21 cellular contexts compared by ENCODE assay signal in the genomic region with DNA sequence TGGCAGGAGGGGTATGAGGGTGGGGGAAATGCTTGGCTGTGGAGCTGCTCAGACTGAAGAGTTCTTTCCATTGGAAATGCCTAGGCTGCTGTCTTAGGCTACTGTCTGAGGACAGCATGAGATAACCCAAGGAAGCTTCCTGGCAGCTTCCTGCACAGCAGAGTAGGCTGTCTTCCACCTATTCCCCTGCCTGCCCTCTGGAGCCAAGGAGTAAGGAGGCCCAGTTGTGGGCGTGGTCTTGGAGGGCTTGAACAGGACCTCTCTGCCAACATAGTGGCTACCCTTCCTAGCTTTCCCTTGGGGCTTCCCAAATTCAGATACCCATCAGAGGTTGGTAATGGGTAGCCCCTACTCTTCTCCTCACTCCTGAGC. TPM values are rescaled to one million over a fixed set of nuclear protein-coding genes. Genes with fewer than 3 reads are reported as not detected.
DNase-seq lines count a peak whose midpoint lies in the region; ATAC-seq and TF ChIP-seq lines count a peak whose summit lies in the region.
"Had no signal": no experiment of that assay in that cellular context is flagged by ENCODE, and none has a peak within 500 bp of the region (broad histone marks: within the 10 kb centered on the region; RNA-seq: fewer than 3 reads in every experiment).

No MANE protein-coding gene starts in this region.

- TF ChIP-seq CTCF in HEK293 (tag by site-specific recombination; IDR thresholded peaks at IDR 0.05) (no peak), ascending aorta (IDR thresholded peaks at IDR 0.05) (no peak), lower lobe of right lung (IDR thresholded peaks at IDR 0.05) (no peak)

- POLR2A ChIA-PET in HEK293 (lab: Yijun Ruan, JAX): interaction anchor here (6.5 kb wide), 1 partner anchor 10 kb away, joined by 67 read pairs; no protein-coding TSS in a partner anchor

- H3K4me3 ChIP-seq in HEK293 (ENCODE audit: low read depth, low read length): no peak overlapping the region
- H3K4me3 ChIP-seq in ascending aorta: no peak overlapping the region
- H3K4me3 ChIP-seq in lower lobe of right lung: no peak overlapping the region
- H3K4me3 ChIP-seq in subcutaneous abdominal adipose tissue (ENCODE audit: low read depth in 1 of 5, low read length in 5 of 5): no peak overlapping the region
- no peak overlapping the region for H3K4me3 ChIP-seq in aorta (ENCODE audit: low read length in 2 of 2)
- H3K4me3 ChIP-seq: GM12878, neural progenitor cell had no signal

- 60 to 91% methylated on average over 1 of the region's 1 CpG for WGBS in aorta, 2 donors

- H3K27me3 ChIP-seq in ascending aorta (no peaks in the 10 kb centered on the region), lower lobe of right lung (ENCODE audit: low read depth) (no peaks in the 10 kb centered on the region), subcutaneous abdominal adipose tissue (ENCODE audit: control insufficient read depth in 5 of 5, insufficient read depth in 4 of 5, low read length in 5 of 5) (no peaks in the 10 kb centered on the region), aorta (ENCODE audit: control insufficient read depth in 1 of 2, insufficient read depth in 2 of 2, low read length in 1 of 2) (no peaks in the 10 kb centered on the region)
- H3K27me3 ChIP-seq: neural progenitor cell had no signal

- H3K4me1 ChIP-seq in HEK293 (ENCODE audit: control insufficient read depth, insufficient read depth, low read length): peaks cover 7% of the 10 kb centered on the region; the same call in 1 of the 2 replicates
- peaks cover 24 to 38% of the 10 kb centered on the region in 2 donors for H3K4me1 ChIP-seq in ascending aorta
- peaks cover 65% of the 10 kb centered on the region for H3K4me1 ChIP-seq in lower lobe of right lung
- H3K4me1 ChIP-seq in subcutaneous abdominal adipose tissue (ENCODE audit: control insufficient read depth in 5 of 5, insufficient read depth in 5 of 5, low read length in 5 of 5): peaks cover 22 to 99% (median 88%) of the 10 kb centered on the region in 5 donors
- no peaks in the 10 kb centered on the region for H3K4me1 ChIP-seq in aorta (ENCODE audit: control insufficient read depth in 1 of 2, insufficient read depth in 2 of 2, low read length in 2 of 2)

- H3K27ac ChIP-seq in HEK293 (ENCODE audit: extremely low read depth, low read depth, low read length) (no peak overlapping the region), ascending aorta (peak overlapping the region; percentile 74 to 86), lower lobe of right lung (peak overlapping the region; percentile 11), subcutaneous abdominal adipose tissue (ENCODE audit: low read depth, low read length) (peak overlapping the region; percentile 80), aorta (ENCODE audit: low read depth in 1 of 2, low read length in 2 of 2) (peak overlapping the region in 1 of 2 donors; percentile 11)
- H3K27ac ChIP-seq: neural progenitor cell had no signal

- H3K36me3 ChIP-seq in HEK293 (ENCODE audit: control insufficient read depth in 2 of 2, insufficient read depth in 1 of 2, low read length in 2 of 2): peaks cover 0 to 69% of the 10 kb centered on the region in 2 experiments; a peak in 1 of 3 replicates
- H3K36me3 ChIP-seq in ascending aorta: peaks cover 70 to 75% of the 10 kb centered on the region in 2 donors
- peaks cover 60% of the 10 kb centered on the region for H3K36me3 ChIP-seq in lower lobe of right lung
- H3K36me3 ChIP-seq in subcutaneous abdominal adipose tissue (ENCODE audit: control insufficient read depth in 5 of 5, insufficient read depth in 5 of 5, low read length in 5 of 5): peaks cover 4 to 96% (median 92%) of the 10 kb centered on the region in 5 donors
- peaks cover 2 to 3% of the 10 kb centered on the region in 2 donors for H3K36me3 ChIP-seq in aorta (ENCODE audit: control insufficient read depth in 1 of 2, insufficient read depth in 2 of 2, low read length in 1 of 2)
- H3K36me3 ChIP-seq: neural progenitor cell had no signal

- ATAC-seq in lower lobe of right lung (no peak), aorta (ENCODE audit: low FRiP score) (no peak), HG03097 (IDR thresholded peaks at IDR 0.05; ENCODE audit: low FRiP score, unreplicated experiment) (no peak)
- ATAC-seq: GM12878, T-helper 17 cell had no signal

- intact Hi-C loops in ascending aorta (cut with DNase I): no loop called here
- intact Hi-C loops in lower lobe of right lung (cut with DNase I): no loop called here
- intact Hi-C loops in aorta (cut with DNase I): no loop called here

- H3K9ac ChIP-seq in subcutaneous abdominal adipose tissue (ENCODE audit: low read length in 5 of 5): peak overlapping the region in 1 of 5 donors; percentile 56
- H3K9ac ChIP-seq: neural progenitor cell had no signal

- CTCF ChIA-PET in HEK293 (lab: Yijun Ruan, JAX): interaction anchor here (0.7 to 2.5 kb wide), 4 partner anchors 19 to 153 kb away, joined by 3 to 7 read pairs (median 4); no protein-coding TSS in a partner anchor

- DNase-seq in ascending aorta (ENCODE audit: low spot score in 2 of 2) (no peak), lower lobe of right lung (no peak), aorta (no peak), NOMO-1 (lab: John Stamatoyannopoulos, UW; ENCODE audit: unreplicated experiment in 2 of 2) (no peak), inferior parietal cortex (ENCODE audit: extremely low spot score) (no peak)
- DNase-seq: activated CD4-positive, alpha-beta T cell treated with anti-CD3 and anti-CD28 coated beads, Interleukin-2, amount 50 U/mL, for 4 hours; activated gamma-delta T cell treated with Interleukin-2 at 50 U/mL for 16 hours; amniotic stem cell; CD4-positive, alpha-beta memory T cell; DMS153; H9; NCI-H526 treated with DMSO at 0.1 percent for 48 hours; SIG-M5; stimulated activated naive CD8-positive, alpha-beta T cell treated with anti-CD3 and anti-CD28 coated beads, Interleukin-15, Interleukin-2, amounts not matched to agents 100 U/mL and 50 U/mL, for 24 hours; T-helper 17 cell had no signal

- H3K9me3 ChIP-seq in HEK293 (ENCODE audit: control insufficient read depth, insufficient read depth, low read depth, low read length): no peaks in the 10 kb centered on the region
- H3K9me3 ChIP-seq in ascending aorta: no peaks in the 10 kb centered on the region
- H3K9me3 ChIP-seq in lower lobe of right lung: no peaks in the 10 kb centered on the region
- H3K9me3 ChIP-seq in subcutaneous abdominal adipose tissue (ENCODE audit: control insufficient read depth in 5 of 5, low read length in 5 of 5): no peaks in the 10 kb centered on the region
- H3K9me3 ChIP-seq in aorta (ENCODE audit: control insufficient read depth, low read length): no peaks in the 10 kb centered on the region

TF ChIP-seq in HEK293, 187 proteins besides CTCF, POLR2A, EP300 and RAD21:
- 0 out of 2 replicates have a peak, but pooled peaks have one; percentile 39 for TF ChIP-seq ZFP37 (tag by site-specific recombination; IDR thresholded peaks at IDR 0.05)
- TF ChIP-seq, protein P1, sequence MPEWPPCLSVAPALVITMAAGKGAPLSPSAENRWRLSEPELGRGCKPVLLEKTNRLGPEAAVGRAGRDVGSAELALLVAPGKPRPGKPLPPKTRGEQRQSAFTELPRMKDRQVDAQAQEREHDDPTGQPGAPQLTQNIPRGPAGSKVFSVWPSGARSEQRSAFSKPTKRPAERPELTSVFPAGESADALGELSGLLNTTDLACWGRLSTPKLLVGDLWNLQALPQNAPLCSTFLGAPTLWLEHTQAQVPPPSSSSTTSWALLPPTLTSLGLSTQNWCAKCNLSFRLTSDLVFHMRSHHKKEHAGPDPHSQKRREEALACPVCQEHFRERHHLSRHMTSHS (tag by site-specific recombination; IDR thresholded peaks at IDR 0.05): no peak
- no peak for TF ChIP-seq RBAK (tag by site-specific recombination; IDR thresholded peaks at IDR 0.05)
- no peak for TF ChIP-seq ZFP41 (tag by site-specific recombination; IDR thresholded peaks at IDR 0.05; ENCODE audit: borderline replicate concordance)

RNA-seq across cellular contexts. Expression of a gene that starts 25.9 kb away (rescaled TPM):
- 200 TPM for total RNA-seq in ascending aorta
- 71.8 TPM for total RNA-seq in lower lobe of right lung
- total RNA-seq in aorta: 100 to 1,000 TPM; 260 to 274 TPM
- polyA plus RNA-seq in aorta: 100 to 1,000 TPM in 1 of 2 donors, 10 to 100 TPM in 1; 38.3 to 290 TPM

RNA-seq across cellular contexts. Expression of a gene that starts 46.1 kb away (rescaled TPM):
- total RNA-seq in ascending aorta (not detected), lower lobe of right lung (0.30 TPM), aorta (not detected)
- polyA plus RNA-seq in aorta: 1 to 10 TPM; 2.5 to 7.2 TPM
- total RNA-seq: CD4-positive, alpha-beta memory T cell; cerebellum; GM12878; H9; T-helper 17 cell had no signal
- polyA plus RNA-seq: CD4-positive, alpha-beta memory T cell; GM12878 had no signal
